In the genomic region with DNA sequence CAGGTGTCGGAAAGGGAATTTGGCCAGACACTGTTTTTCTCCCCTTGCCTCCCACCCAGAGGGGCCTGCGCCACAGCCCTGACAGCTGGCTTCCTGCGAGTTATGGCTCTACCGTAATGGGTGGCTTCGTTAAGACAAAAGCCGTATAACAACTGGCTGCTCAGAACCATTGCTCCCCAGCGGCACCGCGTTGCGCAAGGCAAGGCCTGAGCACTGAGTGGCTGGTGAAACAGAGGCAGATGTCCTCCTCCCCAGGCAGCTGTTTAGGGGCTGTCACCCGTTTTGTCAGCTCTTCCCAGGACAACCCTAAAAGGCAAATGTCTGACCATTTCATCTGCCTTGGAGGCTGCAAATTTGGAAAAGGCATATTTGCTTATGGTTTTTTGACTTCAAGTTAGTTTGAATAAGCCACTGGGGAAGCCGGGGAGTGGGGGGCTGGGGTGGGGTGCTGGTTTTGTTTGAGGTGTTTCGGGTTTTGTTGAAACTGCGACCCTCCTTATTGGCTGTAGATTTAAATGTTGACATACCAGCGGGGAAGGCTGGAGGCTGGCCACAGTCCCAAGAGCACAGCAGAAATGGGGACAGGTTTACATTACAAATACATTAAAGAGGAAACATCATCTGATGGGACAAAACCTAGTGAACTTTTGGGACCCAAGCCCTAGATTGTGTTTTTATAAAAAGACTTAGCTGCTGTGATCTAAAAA, we compare ENCODE assay signal across 1 cellular context.
TF ChIP-seq lines count a peak whose summit lies in the region.

No MANE protein-coding gene starts in this region.

TF ChIP-seq in HepG2, 621 proteins besides CTCF, POLR2A, EP300 and RAD21 (continued from another document and continues in another):
- TF ChIP-seq TEAD3 (CRISPR knock-in tag; optimal IDR thresholded peaks at IDR 0.05; ENCODE audit: borderline replicate concordance) (peak; percentile 14), ZSCAN25 (CRISPR knock-in tag; IDR thresholded peaks at IDR 0.05) (peak; percentile 61; the same call in 1 of the 2 replicates), ZNF615 (CRISPR knock-in tag; IDR thresholded peaks at IDR 0.05; ENCODE audit: borderline replicate concordance) (no peak), BRD4 (CRISPR knock-in tag; IDR thresholded peaks at IDR 0.05) (0 out of 2 replicates have a peak, but pooled peaks have one; percentile 44), TCF7 (IDR thresholded peaks at IDR 0.05; ENCODE audit: low read depth) (no peak), RARA (CRISPR knock-in tag; IDR thresholded peaks at IDR 0.05) (peak; percentile 21; the same call in 1 of the 2 replicates), MTF2 (CRISPR knock-in tag; IDR thresholded peaks at IDR 0.05; ENCODE audit: borderline replicate concordance) (0 out of 2 replicates have a peak, but pooled peaks have one; percentile 12), PRDM10 (CRISPR knock-in tag; IDR thresholded peaks at IDR 0.05; ENCODE audit: low read depth) (0 out of 2 replicates have a peak, but pooled peaks have one; percentile 18), ZNF317 (CRISPR knock-in tag; IDR thresholded peaks at IDR 0.05) (no peak), MIER3 (CRISPR knock-in tag; IDR thresholded peaks at IDR 0.05; ENCODE audit: borderline replicate concordance) (0 out of 2 replicates have a peak, but pooled peaks have one; percentile 1), ZNF205 (CRISPR knock-in tag; IDR thresholded peaks at IDR 0.05) (0 out of 2 replicates have a peak, but pooled peaks have one; percentile 65), IKZF4 (CRISPR knock-in tag; IDR thresholded peaks at IDR 0.05; ENCODE audit: borderline replicate concordance, low read depth, not compliant biosample characterization) (no peak), CEBPB (IDR thresholded peaks at IDR 0.05; ENCODE audit: borderline replicate concordance, low read depth, low read length) (peak; percentile 97), TGIF2 (CRISPR knock-in tag; IDR thresholded peaks at IDR 0.05) (0 out of 2 replicates have a peak, but pooled peaks have one; percentile 65), SRSF1 (optimal IDR thresholded peaks at IDR 0.05; ENCODE audit: low read depth, low read length) (peak; percentile 23), MZF1 (CRISPR knock-in tag; IDR thresholded peaks at IDR 0.05; ENCODE audit: borderline replicate concordance) (0 out of 2 replicates have a peak, but pooled peaks have one; percentile 38), SAP130 (CRISPR knock-in tag; IDR thresholded peaks at IDR 0.05; ENCODE audit: low read depth) (peak; percentile 52; the same call in 1 of the 2 replicates), ZBTB7A (CRISPR knock-in tag; IDR thresholded peaks at IDR 0.05) (0 out of 2 replicates have a peak, but pooled peaks have one; percentile 29), SOX5 (CRISPR knock-in tag; IDR thresholded peaks at IDR 0.05; ENCODE audit: borderline replicate concordance) (0 out of 2 replicates have a peak, but pooled peaks have one; percentile 6), ARID5B (CRISPR knock-in tag; IDR thresholded peaks at IDR 0.05) (peak; percentile 42), TAF1 (CRISPR knock-in tag; IDR thresholded peaks at IDR 0.05) (peak; percentile 28; the same call in 1 of the 2 replicates), FOSL2 (CRISPR knock-in tag; IDR thresholded peaks at IDR 0.05) (peak; percentile 39), ZNF574 (CRISPR knock-in tag; IDR thresholded peaks at IDR 0.05) (0 out of 2 replicates have a peak, but pooled peaks have one; percentile 8), HOXA3 (CRISPR knock-in tag; IDR thresholded peaks at IDR 0.05) (peak; percentile 30; the same call in 1 of the 2 replicates), TFDP1 (CRISPR knock-in tag; IDR thresholded peaks at IDR 0.05; ENCODE audit: borderline replicate concordance) (peak; percentile 29; the same call in 1 of the 2 replicates), PHF8 (CRISPR knock-in tag; IDR thresholded peaks at IDR 0.05) (no peak; the same call in 1 of the 2 replicates), ZNF138 (CRISPR knock-in tag; IDR thresholded peaks at IDR 0.05; ENCODE audit: low read depth) (no peak), SIN3A (IDR thresholded peaks at IDR 0.05; ENCODE audit: borderline replicate concordance, low read depth, low read length) (0 out of 2 replicates have a peak, but pooled peaks have one; percentile 40), SALL1 (CRISPR knock-in tag; IDR thresholded peaks at IDR 0.05) (0 out of 2 replicates have a peak, but pooled peaks have one; percentile 26), SIN3B (IDR thresholded peaks at IDR 0.05; ENCODE audit: low read length) (no peak), ZNF501 (CRISPR knock-in tag; IDR thresholded peaks at IDR 0.05) (0 out of 2 replicates have a peak, but pooled peaks have one; percentile 10)
- TF ChIP-seq, protein P1, sequence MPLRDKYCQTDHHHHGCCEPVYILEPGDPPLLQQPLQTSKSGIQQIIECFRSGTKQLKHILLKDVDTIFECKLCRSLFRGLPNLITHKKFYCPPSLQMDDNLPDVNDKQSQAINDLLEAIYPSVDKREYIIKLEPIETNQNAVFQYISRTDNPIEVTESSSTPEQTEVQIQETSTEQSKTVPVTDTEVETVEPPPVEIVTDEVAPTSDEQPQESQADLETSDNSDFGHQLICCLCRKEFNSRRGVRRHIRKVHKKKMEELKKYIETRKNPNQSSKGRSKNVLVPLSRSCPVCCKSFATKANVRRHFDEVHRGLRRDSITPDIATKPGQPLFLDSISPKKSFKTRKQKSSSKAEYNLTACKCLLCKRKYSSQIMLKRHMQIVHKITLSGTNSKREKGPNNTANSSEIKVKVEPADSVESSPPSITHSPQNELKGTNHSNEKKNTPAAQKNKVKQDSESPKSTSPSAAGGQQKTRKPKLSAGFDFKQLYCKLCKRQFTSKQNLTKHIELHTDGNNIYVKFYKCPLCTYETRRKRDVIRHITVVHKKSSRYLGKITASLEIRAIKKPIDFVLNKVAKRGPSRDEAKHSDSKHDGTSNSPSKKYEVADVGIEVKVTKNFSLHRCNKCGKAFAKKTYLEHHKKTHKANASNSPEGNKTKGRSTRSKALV (CRISPR knock-in tag; IDR thresholded peaks at IDR 0.05) = 0 out of 2 replicates have a peak, but pooled peaks have one; percentile 42
- TF ChIP-seq, protein P2, sequence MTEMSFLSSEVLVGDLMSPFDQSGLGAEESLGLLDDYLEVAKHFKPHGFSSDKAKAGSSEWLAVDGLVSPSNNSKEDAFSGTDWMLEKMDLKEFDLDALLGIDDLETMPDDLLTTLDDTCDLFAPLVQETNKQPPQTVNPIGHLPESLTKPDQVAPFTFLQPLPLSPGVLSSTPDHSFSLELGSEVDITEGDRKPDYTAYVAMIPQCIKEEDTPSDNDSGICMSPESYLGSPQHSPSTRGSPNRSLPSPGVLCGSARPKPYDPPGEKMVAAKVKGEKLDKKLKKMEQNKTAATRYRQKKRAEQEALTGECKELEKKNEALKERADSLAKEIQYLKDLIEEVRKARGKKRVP (CRISPR knock-in tag; IDR thresholded peaks at IDR 0.05) = 0 out of 4 replicates have a peak, but pooled peaks of 1 of the 2 experiments have one; percentile 10
- TF ChIP-seq, protein P3, sequence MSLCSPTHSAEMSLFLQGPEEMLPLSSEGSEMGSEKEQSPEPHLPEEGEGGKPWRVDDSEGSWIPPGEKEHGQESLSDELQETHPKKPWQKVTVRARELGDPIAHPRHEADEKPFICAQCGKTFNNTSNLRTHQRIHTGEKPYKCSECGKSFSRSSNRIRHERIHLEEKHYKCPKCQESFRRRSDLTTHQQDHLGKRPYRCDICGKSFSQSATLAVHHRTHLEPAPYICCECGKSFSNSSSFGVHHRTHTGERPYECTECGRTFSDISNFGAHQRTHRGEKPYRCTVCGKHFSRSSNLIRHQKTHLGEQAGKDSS (CRISPR knock-in tag; IDR thresholded peaks at IDR 0.05; ENCODE audit: borderline replicate concordance, low read depth) = 0 out of 2 replicates have a peak, but pooled peaks have one; percentile 67
- TF ChIP-seq, protein P4, sequence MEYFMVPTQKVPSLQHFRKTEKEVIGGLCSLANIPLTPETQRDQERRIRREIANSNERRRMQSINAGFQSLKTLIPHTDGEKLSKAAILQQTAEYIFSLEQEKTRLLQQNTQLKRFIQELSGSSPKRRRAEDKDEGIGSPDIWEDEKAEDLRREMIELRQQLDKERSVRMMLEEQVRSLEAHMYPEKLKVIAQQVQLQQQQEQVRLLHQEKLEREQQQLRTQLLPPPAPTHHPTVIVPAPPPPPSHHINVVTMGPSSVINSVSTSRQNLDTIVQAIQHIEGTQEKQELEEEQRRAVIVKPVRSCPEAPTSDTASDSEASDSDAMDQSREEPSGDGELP (IDR thresholded peaks at IDR 0.05; ENCODE audit: borderline replicate concordance, low read depth) = peak; percentile 42; the same call in 1 of the 2 replicates
- TF ChIP-seq, protein P5, sequence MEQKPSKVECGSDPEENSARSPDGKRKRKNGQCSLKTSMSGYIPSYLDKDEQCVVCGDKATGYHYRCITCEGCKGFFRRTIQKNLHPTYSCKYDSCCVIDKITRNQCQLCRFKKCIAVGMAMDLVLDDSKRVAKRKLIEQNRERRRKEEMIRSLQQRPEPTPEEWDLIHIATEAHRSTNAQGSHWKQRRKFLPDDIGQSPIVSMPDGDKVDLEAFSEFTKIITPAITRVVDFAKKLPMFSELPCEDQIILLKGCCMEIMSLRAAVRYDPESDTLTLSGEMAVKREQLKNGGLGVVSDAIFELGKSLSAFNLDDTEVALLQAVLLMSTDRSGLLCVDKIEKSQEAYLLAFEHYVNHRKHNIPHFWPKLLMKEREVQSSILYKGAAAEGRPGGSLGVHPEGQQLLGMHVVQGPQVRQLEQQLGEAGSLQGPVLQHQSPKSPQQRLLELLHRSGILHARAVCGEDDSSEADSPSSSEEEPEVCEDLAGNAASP (CRISPR knock-in tag; IDR thresholded peaks at IDR 0.05; ENCODE audit: borderline replicate concordance) = 0 out of 2 replicates have a peak, but pooled peaks have one; percentile 22
